In the genomic region with DNA sequence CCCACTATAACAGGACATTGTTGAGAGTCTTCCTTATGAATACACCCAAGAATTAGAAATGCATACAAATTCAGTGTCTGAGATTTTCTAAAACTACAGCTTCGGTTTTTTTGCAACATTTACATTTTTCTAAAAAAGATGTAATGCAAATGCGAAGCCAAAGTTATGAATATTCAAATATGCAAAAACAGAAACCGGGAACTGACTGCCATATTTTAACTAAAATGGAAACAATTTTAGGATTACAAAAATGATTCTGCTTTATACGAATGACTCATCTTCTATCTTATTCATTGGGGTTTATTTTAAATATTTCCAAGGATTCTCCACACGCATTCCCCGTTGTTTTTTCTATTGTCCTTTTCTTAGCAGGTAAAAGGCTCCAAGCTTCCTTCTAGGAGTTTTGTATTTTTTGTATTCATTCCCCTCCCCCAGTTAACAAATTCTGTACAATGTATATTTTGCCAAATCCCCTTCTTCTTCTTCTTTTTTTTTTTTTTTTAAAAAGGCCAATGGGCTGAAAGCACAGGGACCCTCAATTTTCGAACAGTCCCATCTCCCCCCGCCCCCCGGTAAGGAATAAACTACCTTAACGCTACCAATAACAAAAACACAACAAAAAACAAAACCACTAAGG, we compare ENCODE assay signal across 1 cellular context.
TF ChIP-seq lines count a peak whose summit lies in the region.

No MANE protein-coding gene starts in this region.

TF ChIP-seq in neural cell, 6 proteins besides CTCF, POLR2A, EP300 and RAD21 (continued from another document):
- TF ChIP-seq, protein P1, sequence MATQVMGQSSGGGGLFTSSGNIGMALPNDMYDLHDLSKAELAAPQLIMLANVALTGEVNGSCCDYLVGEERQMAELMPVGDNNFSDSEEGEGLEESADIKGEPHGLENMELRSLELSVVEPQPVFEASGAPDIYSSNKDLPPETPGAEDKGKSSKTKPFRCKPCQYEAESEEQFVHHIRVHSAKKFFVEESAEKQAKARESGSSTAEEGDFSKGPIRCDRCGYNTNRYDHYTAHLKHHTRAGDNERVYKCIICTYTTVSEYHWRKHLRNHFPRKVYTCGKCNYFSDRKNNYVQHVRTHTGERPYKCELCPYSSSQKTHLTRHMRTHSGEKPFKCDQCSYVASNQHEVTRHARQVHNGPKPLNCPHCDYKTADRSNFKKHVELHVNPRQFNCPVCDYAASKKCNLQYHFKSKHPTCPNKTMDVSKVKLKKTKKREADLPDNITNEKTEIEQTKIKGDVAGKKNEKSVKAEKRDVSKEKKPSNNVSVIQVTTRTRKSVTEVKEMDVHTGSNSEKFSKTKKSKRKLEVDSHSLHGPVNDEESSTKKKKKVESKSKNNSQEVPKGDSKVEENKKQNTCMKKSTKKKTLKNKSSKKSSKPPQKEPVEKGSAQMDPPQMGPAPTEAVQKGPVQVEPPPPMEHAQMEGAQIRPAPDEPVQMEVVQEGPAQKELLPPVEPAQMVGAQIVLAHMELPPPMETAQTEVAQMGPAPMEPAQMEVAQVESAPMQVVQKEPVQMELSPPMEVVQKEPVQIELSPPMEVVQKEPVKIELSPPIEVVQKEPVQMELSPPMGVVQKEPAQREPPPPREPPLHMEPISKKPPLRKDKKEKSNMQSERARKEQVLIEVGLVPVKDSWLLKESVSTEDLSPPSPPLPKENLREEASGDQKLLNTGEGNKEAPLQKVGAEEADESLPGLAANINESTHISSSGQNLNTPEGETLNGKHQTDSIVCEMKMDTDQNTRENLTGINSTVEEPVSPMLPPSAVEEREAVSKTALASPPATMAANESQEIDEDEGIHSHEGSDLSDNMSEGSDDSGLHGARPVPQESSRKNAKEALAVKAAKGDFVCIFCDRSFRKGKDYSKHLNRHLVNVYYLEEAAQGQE (IDR thresholded peaks at IDR 0.05; ENCODE audit: borderline replicate concordance), result no peak
